ENCODE assay signal across 1 cellular context in the genomic region with DNA sequence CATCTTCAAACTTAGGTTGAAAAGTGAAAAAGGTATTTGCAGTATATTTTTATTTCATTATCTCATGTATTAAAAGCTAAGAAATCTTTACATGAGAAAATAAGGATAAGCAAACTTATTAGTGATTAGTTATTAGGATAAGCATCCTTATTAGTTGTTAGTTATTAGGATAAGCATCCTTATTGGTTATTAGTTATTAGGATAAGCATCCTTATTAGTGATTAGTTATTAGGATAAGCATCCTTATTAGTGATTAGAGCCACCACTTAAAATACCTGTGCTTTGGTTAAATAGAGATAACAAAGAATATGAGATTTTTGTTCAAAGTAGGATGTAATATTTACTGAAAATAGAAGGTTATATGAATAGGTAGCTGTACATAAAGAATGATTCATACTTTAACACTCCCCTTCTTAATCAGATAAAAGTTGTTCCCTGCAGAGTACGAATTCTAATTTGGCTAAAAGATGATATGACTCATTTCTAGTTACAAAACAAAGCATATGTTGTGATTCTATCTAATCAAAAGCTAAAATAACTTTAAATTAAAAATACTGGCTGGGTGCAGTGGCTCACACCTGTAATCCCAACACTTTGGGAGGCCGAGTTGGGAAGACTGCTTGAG.
TF ChIP-seq lines count a peak whose summit lies in the region.

No MANE protein-coding gene starts in this region.

TF ChIP-seq in K562, 482 proteins besides CTCF, POLR2A, EP300 and RAD21 (continued from another document):
- TF ChIP-seq, protein P1, sequence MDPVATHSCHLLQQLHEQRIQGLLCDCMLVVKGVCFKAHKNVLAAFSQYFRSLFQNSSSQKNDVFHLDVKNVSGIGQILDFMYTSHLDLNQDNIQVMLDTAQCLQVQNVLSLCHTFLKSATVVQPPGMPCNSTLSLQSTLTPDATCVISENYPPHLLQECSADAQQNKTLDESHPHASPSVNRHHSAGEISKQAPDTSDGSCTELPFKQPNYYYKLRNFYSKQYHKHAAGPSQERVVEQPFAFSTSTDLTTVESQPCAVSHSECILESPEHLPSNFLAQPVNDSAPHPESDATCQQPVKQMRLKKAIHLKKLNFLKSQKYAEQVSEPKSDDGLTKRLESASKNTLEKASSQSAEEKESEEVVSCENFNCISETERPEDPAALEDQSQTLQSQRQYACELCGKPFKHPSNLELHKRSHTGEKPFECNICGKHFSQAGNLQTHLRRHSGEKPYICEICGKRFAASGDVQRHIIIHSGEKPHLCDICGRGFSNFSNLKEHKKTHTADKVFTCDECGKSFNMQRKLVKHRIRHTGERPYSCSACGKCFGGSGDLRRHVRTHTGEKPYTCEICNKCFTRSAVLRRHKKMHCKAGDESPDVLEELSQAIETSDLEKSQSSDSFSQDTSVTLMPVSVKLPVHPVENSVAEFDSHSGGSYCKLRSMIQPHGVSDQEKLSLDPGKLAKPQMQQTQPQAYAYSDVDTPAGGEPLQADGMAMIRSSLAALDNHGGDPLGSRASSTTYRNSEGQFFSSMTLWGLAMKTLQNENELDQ (CRISPR knock-in tag; IDR thresholded peaks at IDR 0.05; ENCODE audit: borderline replicate concordance): peak; percentile 88; the same call in 1 of the 2 replicates
- TF ChIP-seq, protein P2, sequence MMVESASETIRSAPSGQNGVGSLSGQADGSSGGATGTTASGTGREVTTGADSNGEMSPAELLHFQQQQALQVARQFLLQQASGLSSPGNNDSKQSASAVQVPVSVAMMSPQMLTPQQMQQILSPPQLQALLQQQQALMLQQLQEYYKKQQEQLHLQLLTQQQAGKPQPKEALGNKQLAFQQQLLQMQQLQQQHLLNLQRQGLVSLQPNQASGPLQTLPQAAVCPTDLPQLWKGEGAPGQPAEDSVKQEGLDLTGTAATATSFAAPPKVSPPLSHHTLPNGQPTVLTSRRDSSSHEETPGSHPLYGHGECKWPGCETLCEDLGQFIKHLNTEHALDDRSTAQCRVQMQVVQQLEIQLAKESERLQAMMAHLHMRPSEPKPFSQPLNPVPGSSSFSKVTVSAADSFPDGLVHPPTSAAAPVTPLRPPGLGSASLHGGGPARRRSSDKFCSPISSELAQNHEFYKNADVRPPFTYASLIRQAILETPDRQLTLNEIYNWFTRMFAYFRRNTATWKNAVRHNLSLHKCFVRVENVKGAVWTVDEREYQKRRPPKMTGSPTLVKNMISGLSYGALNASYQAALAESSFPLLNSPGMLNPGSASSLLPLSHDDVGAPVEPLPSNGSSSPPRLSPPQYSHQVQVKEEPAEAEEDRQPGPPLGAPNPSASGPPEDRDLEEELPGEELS (CRISPR knock-in tag; IDR thresholded peaks at IDR 0.05; ENCODE audit: borderline replicate concordance): peak; percentile 95
- TF ChIP-seq ETV6 (IDR thresholded peaks at IDR 0.05; ENCODE audit: borderline replicate concordance in 1 of 2, low read depth in 2 of 2, low read length in 1 of 2): no peak
- peak; percentile 97 for TF ChIP-seq ETV6 (CRISPR knock-in tag; IDR thresholded peaks at IDR 0.05; ENCODE audit: borderline replicate concordance)
- no peak for TF ChIP-seq FOXA1 (IDR thresholded peaks at IDR 0.05; ENCODE audit: borderline replicate concordance)
- TF ChIP-seq, protein P3, sequence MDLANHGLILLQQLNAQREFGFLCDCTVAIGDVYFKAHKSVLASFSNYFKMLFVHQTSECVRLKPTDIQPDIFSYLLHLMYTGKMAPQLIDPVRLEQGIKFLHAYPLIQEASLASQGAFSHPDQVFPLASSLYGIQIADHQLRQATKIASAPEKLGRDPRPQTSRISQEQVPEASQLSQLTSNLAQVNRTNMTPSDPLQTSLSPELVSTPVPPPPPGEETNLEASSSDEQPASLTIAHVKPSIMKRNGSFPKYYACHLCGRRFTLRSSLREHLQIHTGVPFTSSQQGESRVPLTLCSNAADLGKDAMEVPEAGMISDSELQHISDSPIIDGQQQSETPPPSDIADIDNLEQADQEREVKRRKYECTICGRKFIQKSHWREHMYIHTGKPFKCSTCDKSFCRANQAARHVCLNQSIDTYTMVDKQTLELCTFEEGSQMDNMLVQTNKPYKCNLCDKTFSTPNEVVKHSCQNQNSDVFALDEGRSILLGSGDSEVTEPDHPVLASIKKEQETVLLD (IDR thresholded peaks at IDR 0.05): 0 out of 2 replicates have a peak, but pooled peaks have one; percentile 21
- TF ChIP-seq HDAC2 (IDR thresholded peaks at IDR 0.05): no peak
- TF ChIP-seq ZNF232 (CRISPR knock-in tag; IDR thresholded peaks at IDR 0.05): peak; percentile 98
- TF ChIP-seq NR3C1 (CRISPR knock-in tag; IDR thresholded peaks at IDR 0.05): 0 out of 2 replicates have a peak, but pooled peaks have one; percentile 61
- TF ChIP-seq, protein P4, sequence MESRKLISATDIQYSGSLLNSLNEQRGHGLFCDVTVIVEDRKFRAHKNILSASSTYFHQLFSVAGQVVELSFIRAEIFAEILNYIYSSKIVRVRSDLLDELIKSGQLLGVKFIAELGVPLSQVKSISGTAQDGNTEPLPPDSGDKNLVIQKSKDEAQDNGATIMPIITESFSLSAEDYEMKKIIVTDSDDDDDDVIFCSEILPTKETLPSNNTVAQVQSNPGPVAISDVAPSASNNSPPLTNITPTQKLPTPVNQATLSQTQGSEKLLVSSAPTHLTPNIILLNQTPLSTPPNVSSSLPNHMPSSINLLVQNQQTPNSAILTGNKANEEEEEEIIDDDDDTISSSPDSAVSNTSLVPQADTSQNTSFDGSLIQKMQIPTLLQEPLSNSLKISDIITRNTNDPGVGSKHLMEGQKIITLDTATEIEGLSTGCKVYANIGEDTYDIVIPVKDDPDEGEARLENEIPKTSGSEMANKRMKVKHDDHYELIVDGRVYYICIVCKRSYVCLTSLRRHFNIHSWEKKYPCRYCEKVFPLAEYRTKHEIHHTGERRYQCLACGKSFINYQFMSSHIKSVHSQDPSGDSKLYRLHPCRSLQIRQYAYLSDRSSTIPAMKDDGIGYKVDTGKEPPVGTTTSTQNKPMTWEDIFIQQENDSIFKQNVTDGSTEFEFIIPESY (CRISPR knock-in tag; IDR thresholded peaks at IDR 0.05): 0 out of 2 replicates have a peak, but pooled peaks have one; percentile 20
- TF ChIP-seq FOSL1 (tag; conservative IDR thresholded peaks at IDR 0.05): peak; percentile 71
- peak; percentile 96 for TF ChIP-seq ZNF224 (CRISPR knock-in tag; IDR thresholded peaks at IDR 0.05)
- TF ChIP-seq, protein P5, sequence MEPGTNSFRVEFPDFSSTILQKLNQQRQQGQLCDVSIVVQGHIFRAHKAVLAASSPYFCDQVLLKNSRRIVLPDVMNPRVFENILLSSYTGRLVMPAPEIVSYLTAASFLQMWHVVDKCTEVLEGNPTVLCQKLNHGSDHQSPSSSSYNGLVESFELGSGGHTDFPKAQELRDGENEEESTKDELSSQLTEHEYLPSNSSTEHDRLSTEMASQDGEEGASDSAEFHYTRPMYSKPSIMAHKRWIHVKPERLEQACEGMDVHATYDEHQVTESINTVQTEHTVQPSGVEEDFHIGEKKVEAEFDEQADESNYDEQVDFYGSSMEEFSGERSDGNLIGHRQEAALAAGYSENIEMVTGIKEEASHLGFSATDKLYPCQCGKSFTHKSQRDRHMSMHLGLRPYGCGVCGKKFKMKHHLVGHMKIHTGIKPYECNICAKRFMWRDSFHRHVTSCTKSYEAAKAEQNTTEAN (CRISPR knock-in tag; IDR thresholded peaks at IDR 0.05): peak; percentile 80; the same call in 1 of the 2 replicates
- no peak for TF ChIP-seq HDAC6 (IDR thresholded peaks at IDR 0.05; ENCODE audit: low read depth, low read length)
- TF ChIP-seq ZNF121 (CRISPR knock-in tag; conservative IDR thresholded peaks at IDR 0.05): peak; percentile 60
- TF ChIP-seq MCM7 (IDR thresholded peaks at IDR 0.05): peak in 1 of 2 experiments; percentile 83; a peak in 1 of 4 replicates
- no peak for TF ChIP-seq HDAC8 (tag; IDR thresholded peaks at IDR 0.05)
- TF ChIP-seq, protein P6, sequence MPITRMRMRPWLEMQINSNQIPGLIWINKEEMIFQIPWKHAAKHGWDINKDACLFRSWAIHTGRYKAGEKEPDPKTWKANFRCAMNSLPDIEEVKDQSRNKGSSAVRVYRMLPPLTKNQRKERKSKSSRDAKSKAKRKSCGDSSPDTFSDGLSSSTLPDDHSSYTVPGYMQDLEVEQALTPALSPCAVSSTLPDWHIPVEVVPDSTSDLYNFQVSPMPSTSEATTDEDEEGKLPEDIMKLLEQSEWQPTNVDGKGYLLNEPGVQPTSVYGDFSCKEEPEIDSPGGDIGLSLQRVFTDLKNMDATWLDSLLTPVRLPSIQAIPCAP (CRISPR knock-in tag; IDR thresholded peaks at IDR 0.05; ENCODE audit: borderline replicate concordance): peak; percentile 80; the same call in 1 of the 2 replicates
